ENCODE assay signal across 2 cellular contexts in the genomic region with DNA sequence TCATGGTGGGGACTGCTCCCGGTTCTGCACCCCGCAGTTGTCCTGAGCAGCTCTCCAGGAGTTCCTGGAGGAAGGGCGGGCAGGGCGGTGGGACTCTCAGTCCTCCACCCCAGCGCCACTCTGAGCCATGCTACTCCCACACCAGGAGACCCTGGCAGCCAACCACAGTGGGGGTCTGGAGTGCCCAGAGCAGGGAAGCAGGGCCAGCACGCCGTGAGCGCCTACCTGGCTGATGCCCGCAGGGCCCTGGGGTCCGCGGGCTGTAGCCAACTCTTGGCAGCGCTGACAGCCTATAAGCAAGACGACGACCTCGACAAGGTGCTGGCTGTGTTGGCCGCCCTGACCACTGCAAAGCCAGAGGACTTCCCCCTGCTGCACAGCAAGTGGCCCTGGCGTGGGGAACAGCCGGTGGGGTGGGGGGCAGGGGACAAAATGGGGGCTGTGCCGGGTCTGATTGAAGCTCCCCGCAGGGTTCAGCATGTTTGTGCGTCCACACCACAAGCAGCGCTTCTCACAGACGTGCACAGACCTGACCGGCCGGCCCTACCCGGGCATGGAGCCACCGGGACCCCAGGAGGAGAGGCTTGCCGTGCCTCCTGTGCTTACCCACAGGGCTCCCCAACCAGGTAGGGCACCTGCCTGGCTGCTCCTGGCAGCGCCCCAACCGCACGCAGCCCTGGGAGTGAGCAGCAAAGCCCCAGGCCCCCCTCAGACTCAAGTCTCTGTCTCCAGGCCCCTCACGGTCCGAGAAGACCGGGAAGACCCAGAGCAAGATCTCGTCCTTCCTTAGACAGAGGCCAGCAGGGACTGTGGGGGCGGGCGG.
TF ChIP-seq lines count a peak whose summit lies in the region.

No MANE protein-coding gene starts in this region.

TF ChIP-seq in SK-N-SH, 30 proteins besides CTCF, POLR2A, EP300 and RAD21 (continued from another document):
- no peak for TF ChIP-seq RFX5 (IDR thresholded peaks at IDR 0.05; ENCODE audit: low read length)
- TF ChIP-seq, protein P1, sequence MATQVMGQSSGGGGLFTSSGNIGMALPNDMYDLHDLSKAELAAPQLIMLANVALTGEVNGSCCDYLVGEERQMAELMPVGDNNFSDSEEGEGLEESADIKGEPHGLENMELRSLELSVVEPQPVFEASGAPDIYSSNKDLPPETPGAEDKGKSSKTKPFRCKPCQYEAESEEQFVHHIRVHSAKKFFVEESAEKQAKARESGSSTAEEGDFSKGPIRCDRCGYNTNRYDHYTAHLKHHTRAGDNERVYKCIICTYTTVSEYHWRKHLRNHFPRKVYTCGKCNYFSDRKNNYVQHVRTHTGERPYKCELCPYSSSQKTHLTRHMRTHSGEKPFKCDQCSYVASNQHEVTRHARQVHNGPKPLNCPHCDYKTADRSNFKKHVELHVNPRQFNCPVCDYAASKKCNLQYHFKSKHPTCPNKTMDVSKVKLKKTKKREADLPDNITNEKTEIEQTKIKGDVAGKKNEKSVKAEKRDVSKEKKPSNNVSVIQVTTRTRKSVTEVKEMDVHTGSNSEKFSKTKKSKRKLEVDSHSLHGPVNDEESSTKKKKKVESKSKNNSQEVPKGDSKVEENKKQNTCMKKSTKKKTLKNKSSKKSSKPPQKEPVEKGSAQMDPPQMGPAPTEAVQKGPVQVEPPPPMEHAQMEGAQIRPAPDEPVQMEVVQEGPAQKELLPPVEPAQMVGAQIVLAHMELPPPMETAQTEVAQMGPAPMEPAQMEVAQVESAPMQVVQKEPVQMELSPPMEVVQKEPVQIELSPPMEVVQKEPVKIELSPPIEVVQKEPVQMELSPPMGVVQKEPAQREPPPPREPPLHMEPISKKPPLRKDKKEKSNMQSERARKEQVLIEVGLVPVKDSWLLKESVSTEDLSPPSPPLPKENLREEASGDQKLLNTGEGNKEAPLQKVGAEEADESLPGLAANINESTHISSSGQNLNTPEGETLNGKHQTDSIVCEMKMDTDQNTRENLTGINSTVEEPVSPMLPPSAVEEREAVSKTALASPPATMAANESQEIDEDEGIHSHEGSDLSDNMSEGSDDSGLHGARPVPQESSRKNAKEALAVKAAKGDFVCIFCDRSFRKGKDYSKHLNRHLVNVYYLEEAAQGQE (IDR thresholded peaks at IDR 0.05; ENCODE audit: low read depth, low read length), result no peak
- TF ChIP-seq NFIC (IDR thresholded peaks at IDR 0.05; ENCODE audit: borderline replicate concordance), result no peak
- TF ChIP-seq POLR2AphosphoS5 (IDR thresholded peaks at IDR 0.05; ENCODE audit: low read depth, low read length), result no peak
- no peak for TF ChIP-seq TEAD4 (IDR thresholded peaks at IDR 0.05; ENCODE audit: borderline replicate concordance, insufficient read depth)
- TF ChIP-seq FOSL2 (IDR thresholded peaks at IDR 0.05; ENCODE audit: borderline replicate concordance, low read depth), result no peak
- no peak for TF ChIP-seq YY1 (IDR thresholded peaks at IDR 0.05; ENCODE audit: low read depth)
- no peak for TF ChIP-seq IRF3 (IDR thresholded peaks at IDR 0.05; ENCODE audit: low read depth, low read length)
TF ChIP-seq in SK-N-SH: peak in this region for 0.

TF ChIP-seq in SK-N-SH treated with all-trans-retinoic acid at 6 μM for 48 hours, 23 proteins besides CTCF, POLR2A, EP300 and RAD21 (continued from another document):
- TF ChIP-seq ESRRG (CRISPR knock-in tag; IDR thresholded peaks at IDR 0.05), result no peak
- TF ChIP-seq TOX (CRISPR knock-in tag; IDR thresholded peaks at IDR 0.05; ENCODE audit: borderline replicate concordance), result no peak
